In the genomic region with DNA sequence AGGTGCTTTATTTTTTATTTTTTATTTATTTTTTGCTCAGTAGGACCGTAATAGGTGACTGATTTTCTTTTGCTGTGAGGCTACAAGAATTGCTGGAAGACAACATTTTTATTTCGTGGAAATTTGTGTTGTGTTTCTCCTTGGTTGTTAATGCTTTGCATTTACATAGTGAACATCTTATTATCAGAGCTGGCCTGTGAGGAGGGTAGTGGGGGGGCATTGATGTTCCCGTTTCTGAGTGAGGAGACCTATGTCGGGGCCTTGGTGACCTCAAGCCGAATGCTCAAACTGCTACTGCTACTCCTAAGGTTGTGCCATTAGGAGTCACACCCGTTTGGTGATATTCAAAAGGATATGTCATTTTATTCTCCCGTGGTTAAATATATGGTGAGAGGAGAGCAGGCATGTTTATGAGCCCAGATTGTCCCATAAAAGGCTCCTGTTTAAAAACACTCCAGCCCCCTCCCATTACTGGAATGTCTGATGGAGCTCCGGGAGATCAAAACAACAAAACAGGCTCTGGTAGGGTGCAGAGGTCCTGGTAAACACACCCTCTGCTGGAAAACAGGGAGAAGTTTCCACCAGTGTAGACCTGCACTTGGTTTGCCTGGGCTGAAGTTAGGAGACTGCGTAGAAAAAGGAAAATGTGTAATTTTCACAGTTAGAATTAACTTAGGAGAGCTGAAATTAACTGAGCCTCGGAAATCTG, we compare ENCODE assay signal across 10 cellular contexts. TPM values are rescaled to one million over a fixed set of nuclear protein-coding genes. Genes with fewer than 3 reads are reported as not detected.
A peak's percentile ranks its signal among the peaks of the same experiment; 100 is the strongest.
DNase-seq lines count a peak whose midpoint lies in the region; FAIRE-seq and TF ChIP-seq lines count a peak whose summit lies in the region.
"Had no signal": no experiment of that assay in that cellular context is flagged by ENCODE, and none has a peak within 500 bp of the region (broad histone marks: within the 10 kb centered on the region; RNA-seq: fewer than 3 reads in every experiment).

No MANE protein-coding gene starts in this region.

- H3K4me1 ChIP-seq in kidney (ENCODE audit: control insufficient read depth in 1 of 2, insufficient read depth in 1 of 2, low read depth in 1 of 2, low read length in 2 of 2): peaks cover 4 to 12% of the 10 kb centered on the region in 2 donors

- peaks cover 34% of the 10 kb centered on the region for H3K36me3 Mint-ChIP-seq in HFFc6 (ENCODE audit: low read depth)
- peaks cover 4% of the 10 kb centered on the region for H3K36me3 Mint-ChIP-seq in mesothelial cell of epicardium

- peak; percentile 56 for TF ChIP-seq CTCF in 22Rv1 (IDR thresholded peaks at IDR 0.05)
- peak; percentile 71 for TF ChIP-seq CTCF in HFFc6 (IDR thresholded peaks at IDR 0.05)
- TF ChIP-seq CTCF in astrocyte of the spinal cord (IDR thresholded peaks at IDR 0.05; ENCODE audit: low read depth, low read length): no peak
- peak; percentile 28 for TF ChIP-seq CTCF in mesothelial cell of epicardium (IDR thresholded peaks at IDR 0.05; ENCODE audit: unreplicated experiment)
- no peak for TF ChIP-seq CTCF in kidney (IDR thresholded peaks at IDR 0.05; ENCODE audit: borderline replicate concordance, extremely low read depth, insufficient read depth)

- in situ Hi-C loops in astrocyte of the spinal cord (cut with HindIII; ENCODE audit: low sequenced_read_pairs): no loop called here

- DNase-seq in HFFc6 (no peak), astrocyte of the spinal cord (ENCODE audit: low read depth, low spot score) (no peak), mesothelial cell of epicardium (ENCODE audit: low spot score in 2 of 2, unreplicated experiment in 2 of 2) (no peak), DMS153 (lab: John Stamatoyannopoulos, UW) (no peak), kidney (no peak), OCI-M2 (lab: John Stamatoyannopoulos, UW; ENCODE audit: unreplicated experiment) (no peak)
- no peak for DNase-seq in stimulated activated naive CD4-positive, alpha-beta T cell treated with Interleukin-2 at 50 U/mL for 16 hours (lab: John Stamatoyannopoulos, UW)

- peak overlapping the region; percentile 20 for H3K4me3 ChIP-seq in astrocyte of the spinal cord (ENCODE audit: low read depth, low read length)
- H3K4me3 ChIP-seq in kidney (ENCODE audit: low read length in 2 of 2): peak overlapping the region in 1 of 2 donors; percentile 45

- no peak for FAIRE-seq in kidney (lab: Jason Lieb, UNC)

- H3K4me1 Mint-ChIP-seq in HFFc6 (ENCODE audit: low read depth) (peaks cover 44% of the 10 kb centered on the region), mesothelial cell of epicardium (peaks cover 24% of the 10 kb centered on the region)

- intact Hi-C loops in kidney (cut with DNase I): no loop called here

- no peaks in the 10 kb centered on the region for H3K9me3 ChIP-seq in kidney (ENCODE audit: control insufficient read depth in 1 of 2, low read length in 2 of 2)

- no peak overlapping the region for H3K9ac ChIP-seq in kidney (ENCODE audit: low read length in 2 of 2)

- H3K27ac Mint-ChIP-seq in HFFc6 (peak overlapping the region; percentile 83), mesothelial cell of epicardium (peak overlapping the region; percentile 54)

- H3K9me3 Mint-ChIP-seq in HFFc6: peaks cover 4% of the 10 kb centered on the region; the same call in 1 of the 2 replicates
- H3K9me3 Mint-ChIP-seq in mesothelial cell of epicardium: peaks cover 4% of the 10 kb centered on the region
- H3K9me3 Mint-ChIP-seq: stimulated activated naive CD8-positive, alpha-beta T cell treated with anti-CD3 and anti-CD28 coated beads, Interleukin-15, amount 100 ng/mL, for 72 hours had no signal

- H3K36me3 ChIP-seq in kidney (ENCODE audit: control insufficient read depth in 1 of 2, insufficient read depth in 2 of 2, low read length in 2 of 2): no peaks in the 10 kb centered on the region
- H3K36me3 ChIP-seq: WERI-Rb-1 had no signal

- H3K4me3 Mint-ChIP-seq in HFFc6: peak overlapping the region; percentile 94
- H3K4me3 Mint-ChIP-seq in mesothelial cell of epicardium: peak overlapping the region; percentile 80

- H3K27me3 Mint-ChIP-seq in HFFc6 (ENCODE audit: insufficient read depth) (peaks cover 2% of the 10 kb centered on the region; the same call in 1 of the 2 replicates), mesothelial cell of epicardium (ENCODE audit: low read depth) (peaks cover 57% of the 10 kb centered on the region)

- no peak overlapping the region for H3K27ac ChIP-seq in 22Rv1
- no peak overlapping the region for H3K27ac ChIP-seq in kidney (ENCODE audit: low read depth in 2 of 2, low read length in 2 of 2)
- H3K27ac ChIP-seq: WERI-Rb-1 had no signal

RNA-seq across cellular contexts. Expression of a gene that starts 5.6 kb away (rescaled TPM):
- total RNA-seq in HFFc6 (2021; fragmentation: NEBNext Ultra II Directional; extraction: Animal tissue kit (Norgen Biotek cat#: 25700)): 10 to 100 TPM; 28.9 to 94.2 (median 88.3) TPM
- total RNA-seq in mesothelial cell of epicardium (94.4 to 105 TPM (median 100 TPM) in 3 replicates), kidney (71.0 TPM)
- polyA plus RNA-seq in kidney (ENCODE audit: insufficient read depth, low read depth, low replicate concordance): 12.3 TPM

Comparison
In these comparisons a context has a peak if more than half of its experiments do, and no peak if none do; other contexts are left out.
1. CTCF ChIP-seq: peak in 22Rv1 (single experiment), HFFc6 (single experiment) and mesothelial cell of epicardium (single experiment); none in astrocyte of the spinal cord (single experiment) and kidney (single experiment).